In genomic region chr6:7414811-7415210, GRCh38 we compare ENCODE assay signal across 17 cellular contexts. TPM values are rescaled to one million over a fixed set of nuclear protein-coding genes. Genes with fewer than 3 reads are reported as not detected.
DNase-seq lines count a peak whose midpoint lies in the region; ATAC-seq, FAIRE-seq and TF ChIP-seq lines count a peak whose summit lies in the region.
"Had no signal": no experiment of that assay in that cellular context is flagged by ENCODE, and none has a peak within 500 bp of the region (broad histone marks: within the 10 kb centered on the region; RNA-seq: fewer than 3 reads in every experiment).

No MANE protein-coding gene starts in this region.

- no peak overlapping the region for H2AFZ ChIP-seq in H1 (ENCODE audit: low read length)
- H2AFZ ChIP-seq in mesenchymal stem cell (ENCODE audit: low read depth, low read length), result peak overlapping the region; percentile 1

- H2BK120ac ChIP-seq in H1 (replicated peaks; ENCODE audit: low read depth, low read length), result no peak overlapping the region
- no peak overlapping the region for H2BK120ac ChIP-seq in mesenchymal stem cell (ENCODE audit: low read depth, low read length)

- H3K4ac ChIP-seq in H1 (replicated peaks; ENCODE audit: insufficient read length, low read depth, low read length), result no peak overlapping the region
- peak overlapping the region in 1 of 2 experiments; percentile 69 for H3K4ac ChIP-seq in mesenchymal stem cell (ENCODE audit: low read depth in 1 of 2, low read length in 2 of 2)

- H3K4me1 ChIP-seq in H1 (replicated peaks in 1 of 4; ENCODE audit: control insufficient read depth in 3 of 4, insufficient read depth in 4 of 4, low read length in 3 of 4) (no peaks in the 10 kb centered on the region), mesenchymal stem cell (ENCODE audit: control insufficient read depth, insufficient read depth, low read depth, low read length) (peaks cover 5% of the 10 kb centered on the region)
- H3K4me1 ChIP-seq: tibial nerve had no signal

- no peak overlapping the region for H4K5ac ChIP-seq in H1 (ENCODE audit: insufficient read length, low read depth, low read length)

- no peak for TF ChIP-seq RAD21 in H1 (IDR thresholded peaks at IDR 0.05 in 1 of 2, conservative IDR thresholded peaks at IDR 0.05 in 1 of 2; ENCODE audit: low read depth in 2 of 2, low read length in 2 of 2)

- H4K8ac ChIP-seq in H1 (ENCODE audit: extremely low read depth, insufficient read depth, low read length) (no peak overlapping the region), mesenchymal stem cell (ENCODE audit: low read length) (no peak overlapping the region)

- H3K79me1 ChIP-seq in H1 (ENCODE audit: low read depth, low read length) (no peaks in the 10 kb centered on the region), mesenchymal stem cell (replicated peaks; ENCODE audit: low read length, poor library complexity, severe bottlenecking) (peaks cover 5% of the 10 kb centered on the region)

- WGBS in H1 (ENCODE audit: extremely low coverage in 1 of 2, insufficient coverage in 1 of 2, insufficient read length in 1 of 2, insufficient replicate concordance in 2 of 2, low coverage in 1 of 2, low lambda C conversion rate in 2 of 2, missing lambda C conversion rate in 1 of 2), 2 experiments, result 91% methylated on average over 7 of the region's 7 CpGs; no CpG with 5 or more reads in 1 of the 2 experiments
- WGBS in mesenchymal stem cell, result 62% methylated on average over 7 of the region's 7 CpGs

- H3K9ac ChIP-seq in H1 (replicated peaks in 1 of 4; ENCODE audit: extremely low read depth in 1 of 4, low read depth in 3 of 4, low read length in 3 of 4) (no peak overlapping the region), mesenchymal stem cell (ENCODE audit: low read length) (peak overlapping the region; percentile 45)

- TF ChIP-seq CTCF in H1 (IDR thresholded peaks at IDR 0.05; ENCODE audit: control extremely low read depth in 1 of 3, insufficient read depth in 1 of 3, low read depth in 1 of 3, low read length in 3 of 3), result no peak

- no peak overlapping the region for H2BK15ac ChIP-seq in H1 (ENCODE audit: low read length)
- H2BK15ac ChIP-seq in mesenchymal stem cell (ENCODE audit: low read depth, poor library complexity, severe bottlenecking), result no peak overlapping the region

- H3K23me2 ChIP-seq in H1 (ENCODE audit: low read depth, low read length), result no peaks in the 10 kb centered on the region

- no peak overlapping the region for H3K27ac ChIP-seq in H1 (ENCODE audit: low read depth, low read length)
- H3K27ac ChIP-seq in mesenchymal stem cell (ENCODE audit: low read length, poor library complexity, severe bottlenecking), result peak overlapping the region; percentile 29
- H3K27ac ChIP-seq: tibial nerve had no signal

- H3K4me2 ChIP-seq in H1 (ENCODE audit: insufficient read depth in 1 of 2, low read depth in 2 of 2, low read length in 2 of 2) (no peak overlapping the region), mesenchymal stem cell (ENCODE audit: low read length, poor library complexity, severe bottlenecking) (no peak overlapping the region)

- H3K4me3 ChIP-seq in H1 (ENCODE audit: extremely low read depth in 1 of 4, insufficient read depth in 2 of 4, low read depth in 3 of 4, low read length in 4 of 4) (no peak overlapping the region), mesenchymal stem cell (ENCODE audit: insufficient read depth in 1 of 2, low read depth in 1 of 2, low read length in 2 of 2) (no peak overlapping the region)
- H3K4me3 ChIP-seq: tibial nerve had no signal

- H3K27me3 ChIP-seq in H1 (replicated peaks in 1 of 4; ENCODE audit: control insufficient read depth in 3 of 4, extremely low read depth in 1 of 4, insufficient read depth in 3 of 4, low read length in 3 of 4) (no peaks in the 10 kb centered on the region), mesenchymal stem cell (ENCODE audit: control insufficient read depth in 1 of 2, insufficient read depth in 1 of 2, low read length in 2 of 2) (no peaks in the 10 kb centered on the region)
- H3K27me3 ChIP-seq: tibial nerve had no signal

- H4K20me1 ChIP-seq in H1 (replicated peaks in 1 of 2; ENCODE audit: control insufficient read depth in 1 of 2, insufficient read depth in 2 of 2, low read length in 2 of 2), result peaks cover 0 to 2% of the 10 kb centered on the region in 2 experiments

- no peak overlapping the region for H3K14ac ChIP-seq in H1 (ENCODE audit: insufficient read length)
- H3K14ac ChIP-seq in mesenchymal stem cell (ENCODE audit: low read length in 2 of 2), result no peak overlapping the region

- POLR2A ChIA-PET in H1 (lab: Charles Lee; ENCODE audit: partially characterized antibody), result no interaction called here

- FAIRE-seq in H1 (lab: Jason Lieb, UNC), result no peak
- FAIRE-seq: endometrium had no signal

- no peak for TF ChIP-seq EP300 in H1 (IDR thresholded peaks at IDR 0.05; ENCODE audit: borderline replicate concordance in 1 of 2, low read depth in 2 of 2, low read length in 2 of 2)

- ATAC-seq in GM21717 (IDR thresholded peaks at IDR 0.05; ENCODE audit: unreplicated experiment), result no peak

- H3K79me2 ChIP-seq in H1 (ENCODE audit: control insufficient read depth in 1 of 2, insufficient read depth in 2 of 2, low read length in 2 of 2), result no peaks in the 10 kb centered on the region

- no peak for TF ChIP-seq POLR2A in H1 (IDR thresholded peaks at IDR 0.05; ENCODE audit: control extremely low read depth in 1 of 2, low read depth in 2 of 2, low read length in 2 of 2)

- H2BK12ac ChIP-seq in H1 (ENCODE audit: low read depth, low read length), result no peak overlapping the region
- H2BK12ac ChIP-seq in mesenchymal stem cell (ENCODE audit: low read length in 2 of 2), result peak overlapping the region in 1 of 2 experiments; percentile 52

- H3K56ac ChIP-seq in H1 (replicated peaks; ENCODE audit: insufficient read length, low read depth, low read length), result no peak overlapping the region

- no peak overlapping the region for H2AK5ac ChIP-seq in H1 (ENCODE audit: low read depth, low read length)
- H2AK5ac ChIP-seq in mesenchymal stem cell (ENCODE audit: low read length, severe bottlenecking), result peak overlapping the region; percentile 49

- peak; percentile 29 for DNase-seq in AG08396 (ENCODE audit: low spot score)
- DNase-seq in HS-5 (ENCODE audit: low read depth), result peak; percentile 67
- no peak for DNase-seq in H1 (ENCODE audit: low read depth in 1 of 2, low spot score in 2 of 2)
- peak; percentile 88 for DNase-seq in mesenchymal stem cell
- DNase-seq in activated naive CD4-positive, alpha-beta T cell treated with Interleukin-2 at 50 U/mL for 16 hours, result no peak
- DNase-seq in ecto neural progenitor cell (ENCODE audit: low spot score), result no peak
- DNase-seq in NCI-H748 (lab: John Stamatoyannopoulos, UW; ENCODE audit: unreplicated experiment), result no peak
- DNase-seq: activated T-cell treated with anti-CD3 and anti-CD28 coated beads, Interleukin-2, amount 50 U/mL, for 48 hours; AML-193; DMS79 treated with DMSO at 0.1 percent for 48 hours; NCI-H1048; OCI-M1; stimulated activated CD4-positive, alpha-beta T cell treated with anti-CD3 and anti-CD28 coated beads, Interleukin-15, amount 100 ng/mL, for 24 hours had no signal

- H3K23ac ChIP-seq in H1 (ENCODE audit: insufficient read length), result no peak overlapping the region
- no peak overlapping the region for H3K23ac ChIP-seq in mesenchymal stem cell (ENCODE audit: low read length in 2 of 2)

- H3K18ac ChIP-seq in H1 (ENCODE audit: extremely low read depth, low read length) (no peak overlapping the region), mesenchymal stem cell (ENCODE audit: low read depth in 1 of 2, low read length in 2 of 2) (peak overlapping the region in 1 of 2 experiments; percentile 12)

- H2BK5ac ChIP-seq in H1 (ENCODE audit: low read depth, low read length), result no peak overlapping the region
- H2BK5ac ChIP-seq in mesenchymal stem cell (ENCODE audit: low read depth, low read length, poor library complexity, severe bottlenecking), result no peak overlapping the region

- H3K36me3 ChIP-seq in H1 (ENCODE audit: control insufficient read depth in 2 of 4, insufficient read depth in 4 of 4, low read length in 3 of 4), result peaks cover 5 to 64% (median 37%) of the 10 kb centered on the region in 4 experiments
- H3K36me3 ChIP-seq in mesenchymal stem cell (ENCODE audit: control insufficient read depth in 1 of 2, insufficient read depth in 2 of 2, low read depth in 1 of 2, low read length in 2 of 2), result peaks cover 20 to 78% of the 10 kb centered on the region in 2 experiments

- no peaks in the 10 kb centered on the region for H3K9me3 ChIP-seq in H1 (ENCODE audit: insufficient read depth in 2 of 2, low read depth in 1 of 2, low read length in 1 of 2)
- no peaks in the 10 kb centered on the region for H3K9me3 ChIP-seq in mesenchymal stem cell (ENCODE audit: control insufficient read depth, low read length)
- H3K9me3 ChIP-seq: tibial nerve had no signal

- H4K91ac ChIP-seq in H1 (replicated peaks; ENCODE audit: insufficient read length, low read length) (no peak overlapping the region), mesenchymal stem cell (ENCODE audit: low read length) (no peak overlapping the region)

- no peak overlapping the region for H2BK20ac ChIP-seq in H1 (ENCODE audit: low read length)

- CTCF ChIA-PET in H1 (lab: Charles Lee; ENCODE audit: partially characterized antibody), result no interaction called here

TF ChIP-seq in H1, 55 proteins besides CTCF, POLR2A, EP300 and RAD21 (continues in another document):
- no peak for TF ChIP-seq SIRT6 (IDR thresholded peaks at IDR 0.05; ENCODE audit: low read length)

RNA-seq across cellular contexts. Expression of gene RIOK1, which starts 25.2 kb away (rescaled TPM):
- 26.2 and 26.9 TPM in 2 replicates for total RNA-seq in H1 (2021; fragmentation: NEBNext Ultra II Directional; extraction: Animal tissue kit (Norgen Biotek cat#: 25700))
- polyA plus RNA-seq in H1 (2011; rRNA removed), result 10.1 and 11.8 TPM in 2 replicates
- 12.8 TPM for polyA plus RNA-seq in H1 (2011; cell fraction: cytosol; rRNA removed)
- polyA plus RNA-seq in H1 (2011; cell fraction: nucleus; rRNA removed), result 32.5 TPM
- polyA plus RNA-seq in H1 (2012, experiment 1 of 2), result 16.2 to 24.5 TPM (median 19.4 TPM) in 4 replicates
- polyA plus RNA-seq in H1 (2012, experiment 2 of 2), result 2.2 TPM
- 29.6 TPM for polyA plus RNA-seq in H1 (2013, experiment 1 of 2)
- 28.1 TPM for polyA plus RNA-seq in H1 (2013, experiment 2 of 2)
- 10.2 and 12.8 TPM in 2 replicates for polyA minus RNA-seq in H1 (2011; rRNA and poly(A)+ RNA removed)
- polyA minus RNA-seq in H1 (2011; cell fraction: cytosol; rRNA and poly(A)+ RNA removed), result 9.4 TPM
- polyA minus RNA-seq in H1 (2011; cell fraction: nucleus; rRNA and poly(A)+ RNA removed), result 33.3 TPM
- polyA plus RNA-seq in mesenchymal stem cell (2013, experiment 1 of 2), result 17.8 TPM
- 17.4 TPM for polyA plus RNA-seq in mesenchymal stem cell (2013, experiment 2 of 2)

RNA-seq across cellular contexts. Expression of gene CAGE1, which starts 25.3 kb away (rescaled TPM):
- total RNA-seq in H1 (2021; fragmentation: NEBNext Ultra II Directional; extraction: Animal tissue kit (Norgen Biotek cat#: 25700)), result 0.09 TPM in 1 of 2 replicates, not detected in the other
- polyA plus RNA-seq in H1 (2011; rRNA removed), result 0.02 TPM in 1 of 2 replicates, not detected in the other
- polyA plus RNA-seq in H1 (2011; cell fraction: cytosol; rRNA removed), result 0.01 TPM
- polyA plus RNA-seq in H1 (2011; cell fraction: nucleus; rRNA removed), result 0.14 TPM
- 0.07 TPM in 1 of 4 replicates, not detected in the others for polyA plus RNA-seq in H1 (2012, experiment 1 of 2)
- polyA plus RNA-seq in H1 (2012, experiment 2 of 2), result not detected
- not detected for polyA plus RNA-seq in H1 (2013, experiment 1 of 2)
- polyA plus RNA-seq in H1 (2013, experiment 2 of 2), result 0.07 TPM
- polyA minus RNA-seq in H1 (2011; rRNA and poly(A)+ RNA removed), result 0.05 and 0.16 TPM in 2 replicates
- polyA minus RNA-seq in H1 (2011; cell fraction: cytosol; rRNA and poly(A)+ RNA removed), result not detected
- 1.1 TPM for polyA minus RNA-seq in H1 (2011; cell fraction: nucleus; rRNA and poly(A)+ RNA removed)
- not detected for polyA plus RNA-seq in mesenchymal stem cell (2013, experiment 1 of 2)
- not detected for polyA plus RNA-seq in mesenchymal stem cell (2013, experiment 2 of 2)
- total RNA-seq: mesenteric fat pad, tibial nerve had no signal

Comparison
In these comparisons a context has a peak if more than half of its experiments do, and no peak if none do; other contexts are left out.
1. DNase-seq: peak in AG08396 (single experiment), HS-5 (single experiment) and mesenchymal stem cell (single experiment); none in H1 (0 of 2), activated naive CD4-positive, alpha-beta T cell treated with Interleukin-2 at 50 U/mL for 16 hours (single experiment), ecto neural progenitor cell (single experiment) and NCI-H748 (single experiment).